11 cellular contexts compared by ENCODE assay signal in the genomic region with DNA sequence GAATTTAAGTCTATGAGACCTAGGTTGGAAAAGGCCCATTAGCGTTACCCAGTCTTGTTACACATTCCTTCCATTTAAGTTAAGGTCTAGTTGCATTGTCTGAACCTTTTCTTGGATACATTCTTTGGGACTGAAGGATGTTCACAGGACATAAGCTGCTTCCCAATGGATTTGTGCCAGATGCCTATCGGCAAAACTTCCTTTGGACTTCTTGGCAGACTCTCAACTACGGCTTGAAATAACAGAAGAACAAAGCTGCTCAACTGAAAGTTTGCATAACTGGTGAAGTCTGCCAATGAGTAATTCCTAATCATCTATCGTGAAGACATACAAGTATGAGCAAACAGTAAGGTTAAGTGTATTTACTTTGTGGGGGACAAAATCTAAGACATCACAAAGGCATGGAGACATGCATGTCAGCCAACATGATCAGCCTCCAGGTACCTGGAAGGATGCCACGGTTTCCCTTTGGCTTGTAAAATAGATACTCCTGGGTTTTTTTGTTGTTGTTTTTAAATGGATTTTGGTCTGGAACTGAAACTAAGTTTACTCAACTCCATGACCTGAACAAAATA. TPM values are rescaled to one million over a fixed set of nuclear protein-coding genes. Genes with fewer than 3 reads are reported as not detected.
DNase-seq lines count a peak whose midpoint lies in the region; ATAC-seq, FAIRE-seq and TF ChIP-seq lines count a peak whose summit lies in the region.
"Had no signal": no experiment of that assay in that cellular context is flagged by ENCODE, and none has a peak within 500 bp of the region (broad histone marks: within the 10 kb centered on the region; RNA-seq: fewer than 3 reads in every experiment).

No MANE protein-coding gene starts in this region.

- DNase-seq in ACHN = peak; percentile 94
- DNase-seq in HT1080 (ENCODE audit: low read depth) = peak; percentile 97
- peak in 1 of 4 experiments; percentile 11 for DNase-seq in K562 (ENCODE audit: extremely low read depth in 1 of 4, low spot score in 3 of 4)
- peak in 1 of 2 donors; percentile 41 for DNase-seq in left lung
- DNase-seq in hypothalamus (lab: John Stamatoyannopoulos, UW) = no peak
- no peak for DNase-seq in T-helper 2 cell
- DNase-seq: T-helper 17 cell had no signal

- H3K36me3 ChIP-seq in K562 (ENCODE audit: control insufficient read depth, insufficient read depth, low read length) (peaks cover 86% of the 10 kb centered on the region), left lung (no peaks in the 10 kb centered on the region)

- no peak overlapping the region for H3K4me2 ChIP-seq in K562 (ENCODE audit: insufficient read depth, low read length)

- intact Hi-C loops in K562 (cut with micrococcal nuclease) = no loop called here
- intact Hi-C loops in left lung (cut with DNase I) = no loop called here

- TF ChIP-seq RAD21 in K562 (CRISPR knock-in tag; conservative IDR thresholded peaks at IDR 0.05 in 1 of 2, IDR thresholded peaks at IDR 0.05 in 1 of 2) = no peak

- no peaks in the 10 kb centered on the region for H3K9me3 ChIP-seq in K562 (replicated peaks; ENCODE audit: control insufficient read depth, insufficient read depth, low read depth, low read length)
- H3K9me3 ChIP-seq in left lung = no peaks in the 10 kb centered on the region

- no peaks in the 10 kb centered on the region for H3K4me1 ChIP-seq in K562 (replicated peaks in 1 of 2; ENCODE audit: control insufficient read depth in 2 of 2, insufficient read depth in 2 of 2, low read length in 2 of 2)
- peaks cover 25 to 29% of the 10 kb centered on the region in 2 donors for H3K4me1 ChIP-seq in left lung
- H3K4me1 ChIP-seq: parathyroid adenoma had no signal

- H3K27ac ChIP-seq in K562 (ENCODE audit: extremely low read depth, low read depth, low read length) (no peak overlapping the region), left lung (peak overlapping the region; percentile 49 to 57)
- H3K27ac ChIP-seq: parathyroid adenoma had no signal

- TF ChIP-seq POLR2A in K562 (conservative IDR thresholded peaks at IDR 0.05) = no peak

- CTCF ChIA-PET in K562 (lab: Yijun Ruan, JAX; ENCODE audit: low intra/inter-chr PET ratio) = no interaction called here

- 92% methylated on average over 4 of the region's 5 CpGs for WGBS in K562 (ENCODE audit: insufficient coverage, low coverage, missing lambda C conversion rate)

- H3K9me1 ChIP-seq in K562 (ENCODE audit: control insufficient read depth, insufficient read depth, low read length) = no peaks in the 10 kb centered on the region

- TF ChIP-seq CTCF in K562 (IDR thresholded peaks at IDR 0.05 in 2 of 3, conservative IDR thresholded peaks at IDR 0.05 in 1 of 3; ENCODE audit: insufficient read depth in 2 of 3, low read depth in 1 of 3, low read length in 3 of 3) (no peak), left lung (IDR thresholded peaks at IDR 0.05) (no peak)

- H3K9ac ChIP-seq in K562 (ENCODE audit: insufficient read depth in 1 of 2, low read depth in 2 of 2, low read length in 2 of 2) = no peak overlapping the region
- H3K9ac ChIP-seq: parathyroid adenoma had no signal

- in situ Hi-C loops in ACHN (cut with HindIII; ENCODE audit: low pct_ligation_motif_present, low pct_unique_long_range_greater_than_20kb, low sequenced_read_pairs) = no loop called here
- in situ Hi-C loops in K562 (cut with MboI) = no loop called here

- ATAC-seq in K562 (no peak), left lung (peak; percentile 77), HG02763 (IDR thresholded peaks at IDR 0.05; ENCODE audit: unreplicated experiment) (no peak), GM18858 (IDR thresholded peaks at IDR 0.05; ENCODE audit: unreplicated experiment) (no peak)
- ATAC-seq: T-helper 17 cell had no signal

- BruUV-seq in K562 (replicated peaks; lab: Mats Ljungman, UMichigan) = no TSS peak

- no peak for FAIRE-seq in K562 (lab: Jason Lieb, UNC)

- H3K79me2 ChIP-seq in K562 (ENCODE audit: control insufficient read depth, insufficient read depth, low read length) = no peaks in the 10 kb centered on the region
- H3K79me2 ChIP-seq: parathyroid adenoma had no signal

- H3K27me3 ChIP-seq in K562 (ENCODE audit: control insufficient read depth in 2 of 2, insufficient read depth in 2 of 2, low read length in 2 of 2) = no peaks in the 10 kb centered on the region
- no peaks in the 10 kb centered on the region for H3K27me3 ChIP-seq in left lung

- H3K4me3 ChIP-seq in K562 (no peak overlapping the region), left lung (no peak overlapping the region)
- H3K4me3 ChIP-seq: coronary artery had no signal

- TF ChIP-seq EP300 in K562 (IDR thresholded peaks at IDR 0.05; ENCODE audit: low read length) = no peak

- H4K20me1 ChIP-seq in K562 (replicated peaks; ENCODE audit: control insufficient read depth, insufficient read depth, low read length) = no peaks in the 10 kb centered on the region

- H2AFZ ChIP-seq in K562 (ENCODE audit: low read depth, low read length) = no peak overlapping the region
- H2AFZ ChIP-seq: parathyroid adenoma had no signal

- POLR2A ChIA-PET in K562 (lab: Yijun Ruan, JAX) = interaction anchor here (1.6 kb wide), 1 partner anchor 34 kb away, joined by 3 read pairs; no protein-coding TSS in a partner anchor

TF ChIP-seq in K562, 482 proteins besides CTCF, POLR2A, EP300 and RAD21:
- TF ChIP-seq DIDO1 (tag; IDR thresholded peaks at IDR 0.05; ENCODE audit: low read depth) = no peak
- no peak for TF ChIP-seq ARHGAP35 (IDR thresholded peaks at IDR 0.05; ENCODE audit: partially characterized antibody)
- TF ChIP-seq NFIC (IDR thresholded peaks at IDR 0.05) = peak; percentile 50
- TF ChIP-seq ZNF518B (CRISPR knock-in tag; IDR thresholded peaks at IDR 0.05) = no peak
- TF ChIP-seq RBM15 (IDR thresholded peaks at IDR 0.05; ENCODE audit: insufficient read depth, low read length) = no peak
- no peak for TF ChIP-seq BRD4 (IDR thresholded peaks at IDR 0.05)
- no peak for TF ChIP-seq FOXP1 (CRISPR knock-in tag; IDR thresholded peaks at IDR 0.05)

RNA-seq across cellular contexts. Expression of gene MALSU1, which starts 35.4 kb away (rescaled TPM):
- 105 and 129 TPM in 2 replicates for total RNA-seq in HT1080 (2014; rRNA removed; shearing (Covaris generic))
- polyA plus RNA-seq in HT1080 (2015; cell fraction: cytosol; rRNA removed) = 88.6 TPM in 2 replicates
- polyA plus RNA-seq in HT1080 (2015; cell fraction: nucleus; rRNA removed) = 33.2 and 39.0 TPM in 2 replicates
- 28.7 and 47.3 TPM in 2 replicates for total RNA-seq in K562 (2011; cell fraction: chromatin; rRNA removed; ENCODE audit: low replicate concordance)
- total RNA-seq in K562 (2011; cell fraction: nucleolus; rRNA removed) = 20.0 and 22.1 TPM in 2 replicates
- 22.9 and 23.3 TPM in 2 replicates for total RNA-seq in K562 (2011; cell fraction: nucleoplasm; rRNA removed)
- 221 and 308 TPM in 2 replicates for total RNA-seq in K562 (2014; rRNA removed)
- total RNA-seq in K562 (2014; rRNA removed; fragmentation: Illumina TruSeq; extraction: Trizol) = 81.2 and 83.4 TPM in 2 replicates
- 76.8 and 80.0 TPM in 2 replicates for total RNA-seq in K562 (2015; rRNA removed; fragmentation: Illumina TruSeq; extraction: Trizol)
- 100 and 101 TPM in 2 replicates for total RNA-seq in K562 (2021)
- 70.6 and 93.3 TPM in 2 replicates for polyA plus RNA-seq in K562 (2011; rRNA removed)
- polyA plus RNA-seq in K562 (2011; cell fraction: cytosol; rRNA removed) = 72.5 and 84.7 TPM in 2 replicates
- polyA plus RNA-seq in K562 (2011; cell fraction: nucleus; rRNA removed) = 37.3 and 38.5 TPM in 2 replicates
- 38.9 and 109 TPM in 2 replicates for polyA plus RNA-seq in K562 (2012)
- polyA plus RNA-seq in K562 (2014; fragmentation: Illumina TruSeq; extraction: Trizol) = 48.2 and 82.9 TPM in 2 replicates
- polyA plus RNA-seq in K562 (2014; fragmentation: Nextera tagmentation; extraction: Ambion mirVana) = 10 to 100 TPM; 12.3 to 14.4 TPM
- polyA plus RNA-seq in K562 (2014; rRNA removed) = 141 and 180 TPM in 2 replicates
- polyA minus RNA-seq in K562 (2011; rRNA and poly(A)+ RNA removed) = 82.0 and 88.4 TPM in 2 replicates
- 42.1 and 47.6 TPM in 2 replicates for polyA minus RNA-seq in K562 (2011; cell fraction: cytosol; rRNA and poly(A)+ RNA removed)
- 24.0 and 39.0 TPM in 2 replicates for polyA minus RNA-seq in K562 (2011; cell fraction: nucleus; rRNA and poly(A)+ RNA removed)
- 10 to 100 TPM; 47.4 to 47.7 TPM for total RNA-seq in left lung

Comparison
In these comparisons a context has a peak if more than half of its experiments do, and no peak if none do; other contexts are left out.
1. DNase-seq: peak in ACHN (single experiment) and HT1080 (single experiment); none in hypothalamus (0 of 51) and T-helper 2 cell (0 of 5).